ENCODE assay signal across 8 cellular contexts in the genomic region with DNA sequence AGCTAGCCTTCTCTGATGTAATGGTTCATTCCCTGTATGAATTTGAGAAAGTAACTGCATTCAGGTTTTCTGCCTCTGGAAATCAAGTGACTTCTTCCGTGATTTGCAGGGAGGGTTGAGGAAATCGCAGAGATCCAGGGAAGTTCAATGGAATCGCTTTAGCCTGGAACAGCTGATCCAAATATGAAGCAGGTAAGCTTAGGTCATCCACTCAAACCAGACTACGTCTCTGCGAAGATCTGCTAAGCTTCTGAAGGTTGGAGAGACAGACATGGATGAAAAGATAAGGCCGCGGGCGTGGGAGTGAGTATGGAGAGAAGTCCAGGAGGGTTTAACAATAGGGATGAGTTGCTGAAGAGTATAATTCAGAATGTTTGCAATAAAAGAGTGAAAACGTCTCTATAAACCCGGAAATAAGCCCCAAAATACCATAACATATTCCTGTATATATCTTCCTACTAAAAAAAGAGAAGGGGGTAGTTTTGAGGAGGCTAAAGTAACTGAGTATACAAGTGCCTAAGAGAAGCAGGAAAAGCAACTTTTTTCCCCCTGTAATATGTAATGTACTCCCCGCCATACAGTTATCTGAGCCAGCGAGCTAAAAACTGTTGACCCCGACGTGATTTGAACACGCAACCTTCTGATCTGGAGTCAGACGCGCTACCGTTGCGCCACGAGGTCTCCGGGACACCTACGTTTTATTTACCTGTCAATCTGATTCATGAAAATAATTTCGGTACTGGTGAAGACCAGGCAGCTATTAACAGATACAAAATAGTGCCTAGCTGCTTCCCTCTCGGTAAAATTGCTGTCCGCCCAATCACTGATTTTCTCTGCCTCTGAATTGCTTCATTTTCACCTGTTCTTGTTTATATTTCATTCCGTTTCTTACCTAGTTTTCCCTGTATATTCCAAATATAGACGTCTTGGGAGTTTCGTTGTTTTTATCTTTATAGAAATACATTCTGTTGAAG. TPM values are rescaled to one million over a fixed set of nuclear protein-coding genes. Genes with fewer than 3 reads are reported as not detected.
DNase-seq lines count a peak whose midpoint lies in the region; ATAC-seq and TF ChIP-seq lines count a peak whose summit lies in the region.

No MANE protein-coding gene starts in this region.

- H3K9ac ChIP-seq in endodermal cell (ENCODE audit: extremely low read depth, low read length, poor library complexity, severe bottlenecking) (peak overlapping the region; percentile 26), smooth muscle cell (ENCODE audit: low read depth) (no peak overlapping the region)

- H2AFZ ChIP-seq in smooth muscle cell (ENCODE audit: low read depth), result peak overlapping the region; percentile 73

- peaks cover 12% of the 10 kb centered on the region for H3F3A ChIP-seq in smooth muscle cell (ENCODE audit: low read depth)

- H3K4me1 ChIP-seq in endodermal cell (ENCODE audit: control insufficient read depth, insufficient read depth, low read length) (no peaks in the 10 kb centered on the region), smooth muscle cell (ENCODE audit: low read depth) (peaks cover 14% of the 10 kb centered on the region)

- DNase-seq in GM13976 (ENCODE audit: low spot score) (peak; percentile 40), NCI-H1930 (lab: John Stamatoyannopoulos, UW) (peak; percentile 39 to 44), endodermal cell (peak; percentile 86), smooth muscle cell (lab: John Stamatoyannopoulos, UW; ENCODE audit: unreplicated experiment) (no peak), NCI-H187 (lab: John Stamatoyannopoulos, UW) (no peak), Right ventricle myocardium inferior (ENCODE audit: missing footprints) (no peak), NCI-H1048 (lab: John Stamatoyannopoulos, UW) (no peak)
- peak; percentile 78 for DNase-seq in activated CD4-positive, alpha-beta T cell treated with anti-CD3 and anti-CD28 coated beads for 36 hours

- H3K27ac ChIP-seq in endodermal cell (ENCODE audit: low read depth, low read length) (no peak overlapping the region), smooth muscle cell (ENCODE audit: low read depth) (no peak overlapping the region)

- H3K36me3 ChIP-seq in endodermal cell (ENCODE audit: control insufficient read depth, insufficient read depth, low read length) (no peaks in the 10 kb centered on the region), smooth muscle cell (ENCODE audit: low read depth) (no peaks in the 10 kb centered on the region)

- peaks cover 2% of the 10 kb centered on the region for H3K36me3 Mint-ChIP-seq in activated CD4-positive, alpha-beta T cell treated with anti-CD3 and anti-CD28 coated beads for 36 hours (ENCODE audit: low read depth)
- H3K36me3 Mint-ChIP-seq in endodermal cell (ENCODE audit: low read depth), result no peaks in the 10 kb centered on the region

- peak overlapping the region; percentile 91 for H3K4me2 ChIP-seq in smooth muscle cell

- CTCF ChIA-PET in activated CD4-positive, alpha-beta T cell treated with anti-CD3 and anti-CD28 coated beads for 36 hours (lab: Charles Lee), result interaction anchor here (0.6 to 2.3 kb wide), 11 partner anchors 9 to 265 kb away, joined by 3 to 16 read pairs (median 3); a partner anchor contains a TSS

- peak overlapping the region; percentile 98 for H3K4me3 ChIP-seq in endodermal cell (ENCODE audit: low read length)
- peak overlapping the region; percentile 49 for H3K4me3 ChIP-seq in smooth muscle cell

- peak overlapping the region; percentile 88 for H3K4me3 Mint-ChIP-seq in activated CD4-positive, alpha-beta T cell treated with anti-CD3 and anti-CD28 coated beads for 36 hours
- peak overlapping the region; percentile 70 for H3K4me3 Mint-ChIP-seq in endodermal cell

- in situ Hi-C loops in GM13976 (cut with MboI; ENCODE audit: low sequenced_read_pairs, unreplicated experiment), result loop anchor here (10.0 kb wide), 1 partner anchor 224 kb away; no protein-coding TSS in a partner anchor

- peak; percentile 53 for ATAC-seq in activated CD4-positive, alpha-beta T cell treated with anti-CD3 and anti-CD28 coated beads for 36 hours
- ATAC-seq in Right ventricle myocardium inferior, result no peak

- WGBS in endodermal cell (ENCODE audit: insufficient coverage in 1 of 2, insufficient read length in 1 of 2), 2 experiments, result 0% methylated on average over 20 to 26 of the region's 28 CpGs
- WGBS in smooth muscle cell (ENCODE audit: low lambda C conversion rate), result 2% methylated on average over 28 of the region's 28 CpGs

- peaks cover 10% of the 10 kb centered on the region for H3K27me3 Mint-ChIP-seq in activated CD4-positive, alpha-beta T cell treated with anti-CD3 and anti-CD28 coated beads for 36 hours
- H3K27me3 Mint-ChIP-seq in endodermal cell (ENCODE audit: insufficient read depth), result peaks cover 30% of the 10 kb centered on the region

- H4K20me1 ChIP-seq in smooth muscle cell (ENCODE audit: low read depth), result no peaks in the 10 kb centered on the region

- peaks cover under 1% of the 10 kb centered on the region for H3K9me3 Mint-ChIP-seq in activated CD4-positive, alpha-beta T cell treated with anti-CD3 and anti-CD28 coated beads for 36 hours (ENCODE audit: low read depth)
- peaks cover 1% of the 10 kb centered on the region for H3K9me3 Mint-ChIP-seq in endodermal cell

- H3K4me1 Mint-ChIP-seq in activated CD4-positive, alpha-beta T cell treated with anti-CD3 and anti-CD28 coated beads for 36 hours, result peaks cover 43% of the 10 kb centered on the region
- peaks cover 23% of the 10 kb centered on the region for H3K4me1 Mint-ChIP-seq in endodermal cell

- no peaks in the 10 kb centered on the region for H3K79me2 ChIP-seq in smooth muscle cell (ENCODE audit: low read depth)

- intact Hi-C loops in activated CD4-positive, alpha-beta T cell treated with anti-CD3 and anti-CD28 coated beads for 36 hours (cut with DNase I, micrococcal nuclease), result loop anchor here (1.0 to 5.0 kb wide), 9 partner anchors 9 to 238 kb away; a partner anchor contains a TSS
- intact Hi-C loops in Right ventricle myocardium inferior (cut with DNase I), result no loop called here

- TF ChIP-seq CTCF in GM13976 (IDR thresholded peaks at IDR 0.05; ENCODE audit: borderline replicate concordance, control extremely low read depth, extremely low read depth, insufficient read depth, missing control alignments), result no peak
- no peak for TF ChIP-seq CTCF in endodermal cell (conservative IDR thresholded peaks at IDR 0.05)
- no peak for TF ChIP-seq CTCF in smooth muscle cell (IDR thresholded peaks at IDR 0.05; ENCODE audit: borderline replicate concordance, insufficient read depth, poor library complexity, severe bottlenecking)

- no peaks in the 10 kb centered on the region for H3K9me3 ChIP-seq in endodermal cell (ENCODE audit: control insufficient read depth, low read length)
- no peaks in the 10 kb centered on the region for H3K9me3 ChIP-seq in smooth muscle cell (replicated peaks; ENCODE audit: low read depth)

- peak overlapping the region; percentile 70 for H3K27ac Mint-ChIP-seq in activated CD4-positive, alpha-beta T cell treated with anti-CD3 and anti-CD28 coated beads for 36 hours
- peak overlapping the region; percentile 10 for H3K27ac Mint-ChIP-seq in endodermal cell

- H3K27me3 ChIP-seq in endodermal cell (ENCODE audit: control insufficient read depth, insufficient read depth, low read length, poor library complexity, severe bottlenecking), result peaks cover 31% of the 10 kb centered on the region
- H3K27me3 ChIP-seq in smooth muscle cell (ENCODE audit: low read depth), result peaks cover 20% of the 10 kb centered on the region

- POLR2A ChIA-PET in activated CD4-positive, alpha-beta T cell treated with anti-CD3 and anti-CD28 coated beads for 36 hours (lab: Charles Lee), result interaction anchor here (0.7 to 1.6 kb wide), 3 partner anchors 115 to 223 kb away, joined by 3 to 4 read pairs (median 4); a partner anchor contains a TSS

RNA-seq across cellular contexts. Expression of a gene that starts 33.9 kb away (rescaled TPM):
- 10 to 100 TPM; 62.5 to 62.8 TPM for total RNA-seq in activated CD4-positive, alpha-beta T cell treated with anti-CD3 and anti-CD28 coated beads for 36 hours
- 1 to 10 TPM; 2.1 to 3.6 TPM for total RNA-seq in endodermal cell
- polyA plus RNA-seq in endodermal cell (2013, experiment 1 of 2), result 4.9 TPM
- polyA plus RNA-seq in endodermal cell (2013, experiment 2 of 2), result 2.8 TPM
- 5.1 and 19.7 TPM in 2 replicates for total RNA-seq in smooth muscle cell
- 7.6 and 13.3 TPM in 2 replicates for polyA plus RNA-seq in smooth muscle cell
- total RNA-seq in Right ventricle myocardium inferior, result 17.0 TPM

RNA-seq across cellular contexts. Expression of a gene that starts 51.8 kb away (rescaled TPM):
- total RNA-seq in activated CD4-positive, alpha-beta T cell treated with anti-CD3 and anti-CD28 coated beads for 36 hours, result 10 to 100 TPM; 13.6 to 14.7 TPM
- total RNA-seq in endodermal cell (10 to 100 TPM; 11.3 to 23.5 TPM), smooth muscle cell (11.1 and 12.1 TPM in 2 replicates), Right ventricle myocardium inferior (6.0 TPM)
- 14.1 TPM for polyA plus RNA-seq in endodermal cell (2013, experiment 1 of 2)
- polyA plus RNA-seq in endodermal cell (2013, experiment 2 of 2), result 16.1 TPM
- polyA plus RNA-seq in smooth muscle cell, result 6.3 and 12.1 TPM in 2 replicates

Comparison
In these comparisons a context has a peak if more than half of its experiments do, and no peak if none do; other contexts are left out.
1. DNase-seq: peak in GM13976 (single experiment), NCI-H1930 (2 of 2), activated CD4-positive, alpha-beta T cell treated with anti-CD3 and anti-CD28 coated beads for 36 hours (single experiment) and endodermal cell (single experiment); none in smooth muscle cell (single experiment), NCI-H187 (0 of 2), Right ventricle myocardium inferior (single experiment) and NCI-H1048 (single experiment).